Comparison of ENCODE assay signal across 8 cellular contexts in the genomic region with DNA sequence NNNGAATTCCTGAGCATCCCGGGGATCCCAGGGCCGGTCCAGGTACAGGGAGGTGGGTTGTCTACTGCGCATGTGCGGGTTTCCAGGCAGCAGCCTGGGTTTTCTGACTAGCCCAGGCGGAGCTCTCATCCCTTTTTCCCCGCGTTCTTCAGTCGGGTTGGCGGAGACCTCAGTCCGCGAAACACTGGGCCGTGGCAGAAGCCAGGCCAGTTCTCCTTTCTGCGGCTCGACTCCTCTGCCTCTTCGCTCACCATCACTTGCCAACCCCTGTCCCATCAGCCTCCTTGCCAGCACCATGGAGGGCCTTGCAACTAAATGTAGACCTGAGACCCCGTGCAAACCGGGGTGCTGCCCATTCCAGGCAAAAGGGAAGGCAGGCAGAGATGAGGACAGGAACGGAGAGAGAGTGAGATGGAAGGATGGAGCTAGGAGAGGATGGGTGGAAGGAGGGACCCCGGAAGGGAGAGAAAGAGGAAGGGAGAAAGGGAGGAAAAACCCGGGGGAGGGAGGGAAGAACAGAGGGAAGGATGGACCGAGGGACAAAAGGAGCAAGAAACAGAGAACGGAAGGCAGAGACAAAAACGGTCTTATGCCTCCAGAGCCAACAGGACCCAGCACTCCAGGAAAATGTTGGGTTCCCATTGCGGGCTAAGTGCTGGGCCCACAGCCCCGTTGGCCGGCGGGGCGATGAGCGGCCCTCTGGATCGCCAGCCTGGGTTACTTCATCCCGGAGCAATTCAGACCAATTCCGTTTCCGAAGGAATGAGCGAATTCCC.
DNase-seq lines count a peak whose midpoint lies in the region; ATAC-seq and TF ChIP-seq lines count a peak whose summit lies in the region.

No MANE protein-coding gene starts in this region.

- peak; percentile 25 for DNase-seq in AG09319 (ENCODE audit: extremely low read depth, low read depth)
- DNase-seq in NCI-H82 (lab: John Stamatoyannopoulos, UW) = peak; percentile 89
- peak; percentile 20 for DNase-seq in fibroblast of peridontal ligament (ENCODE audit: extremely low read depth)
- DNase-seq in pons (ENCODE audit: low spot score) = peak; percentile 38
- DNase-seq in OCI-M2 (lab: John Stamatoyannopoulos, UW; ENCODE audit: unreplicated experiment) = no peak
- DNase-seq in foreskin melanocyte = no peak

- ATAC-seq in GM21723 (IDR thresholded peaks at IDR 0.05; ENCODE audit: unreplicated experiment) = peak; percentile 51
- ATAC-seq in HG02840 (IDR thresholded peaks at IDR 0.05; ENCODE audit: low FRiP score, unreplicated experiment) = no peak

- no peak for TF ChIP-seq CTCF in AG09319 (IDR thresholded peaks at IDR 0.05; ENCODE audit: low read depth, low read length)

Comparison
In these comparisons a context has a peak if more than half of its experiments do, and no peak if none do; other contexts are left out.
1. DNase-seq: peak in AG09319 (single experiment), NCI-H82 (single experiment), fibroblast of peridontal ligament (single experiment) and pons (single experiment); none in OCI-M2 (single experiment) and foreskin melanocyte (single experiment).